In the genomic region with DNA sequence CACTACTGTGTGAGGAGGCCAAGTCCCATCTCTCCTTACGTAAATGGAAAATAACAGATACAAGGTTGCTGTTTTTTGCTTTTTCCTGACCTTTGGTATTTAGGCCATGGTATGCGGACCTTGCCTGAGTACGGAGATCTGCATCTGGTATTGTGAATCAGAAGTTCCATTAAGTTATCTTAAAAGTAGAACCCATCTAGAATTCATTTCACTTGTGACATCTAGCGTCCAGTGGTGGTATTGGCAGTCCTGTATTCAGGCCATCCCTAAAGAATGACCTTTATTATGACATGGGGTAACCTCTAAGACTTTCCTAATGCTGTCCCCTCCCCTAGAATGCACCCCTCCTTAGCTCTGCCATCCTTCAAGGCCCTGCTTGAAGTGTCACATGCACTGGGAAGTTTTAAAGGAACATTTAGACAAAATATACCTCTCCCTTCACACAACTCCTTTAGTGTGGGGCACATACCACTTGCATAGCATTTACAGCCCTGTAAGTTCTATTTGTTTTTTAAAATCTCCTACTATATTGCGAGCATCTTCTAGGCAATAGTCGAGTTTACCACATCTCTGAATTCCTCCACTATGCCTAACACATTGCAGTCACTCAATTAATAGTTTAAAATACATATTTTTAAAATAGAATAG, we compare ENCODE assay signal across 8 cellular contexts. TPM values are rescaled to one million over a fixed set of nuclear protein-coding genes. Genes with fewer than 3 reads are reported as not detected.
DNase-seq lines count a peak whose midpoint lies in the region; ATAC-seq and TF ChIP-seq lines count a peak whose summit lies in the region.

No MANE protein-coding gene starts in this region.

- no peak overlapping the region for H3K27ac ChIP-seq in Karpas-422 (ENCODE audit: low read length)

- in situ Hi-C loops in astrocyte of the spinal cord (cut with HindIII; ENCODE audit: low sequenced_read_pairs), result no loop called here

- DNase-seq in EH (ENCODE audit: low read depth) (peak; percentile 73), Karpas-422 (peak; percentile 86), T-helper 22 cell (ENCODE audit: low read depth) (peak; percentile 3), astrocyte of the spinal cord (ENCODE audit: low read depth, low spot score) (peak; percentile 64), immature natural killer cell (peak; percentile 35 to 53 (median 48)), cortex of kidney (lab: John Stamatoyannopoulos, UW) (no peak)
- DNase-seq in stimulated activated CD4-positive, alpha-beta T cell treated with anti-CD3 and anti-CD28 coated beads, Interleukin-1b, Interleukin-23, amount 100 ng/mL, for 24 hours (ENCODE audit: low read depth in 4 of 4, low spot score in 1 of 4), result peak; percentile 27 to 57 (median 32)

- no peak overlapping the region for H3K9ac ChIP-seq in Karpas-422 (ENCODE audit: low read length)

- no peaks in the 10 kb centered on the region for H3K27me3 ChIP-seq in Karpas-422 (ENCODE audit: low read length)

- no peak overlapping the region for H3K4me3 ChIP-seq in Karpas-422 (ENCODE audit: low read length)
- no peak overlapping the region for H3K4me3 ChIP-seq in astrocyte of the spinal cord (ENCODE audit: low read depth, low read length)

- no peaks in the 10 kb centered on the region for H3K9me3 ChIP-seq in Karpas-422 (ENCODE audit: low read length)

- no peaks in the 10 kb centered on the region for H3K36me3 ChIP-seq in Karpas-422 (ENCODE audit: insufficient read depth, low read length)

- no peaks in the 10 kb centered on the region for H3K9me3 Mint-ChIP-seq in immature natural killer cell

- no peak overlapping the region for H2AFZ ChIP-seq in Karpas-422 (ENCODE audit: low read length)

- H3K27me3 Mint-ChIP-seq in immature natural killer cell (ENCODE audit: low read depth in 3 of 3), result peaks cover 6 to 18% (median 7%) of the 10 kb centered on the region in 3 donors

- no peak overlapping the region for H3K4me2 ChIP-seq in Karpas-422 (ENCODE audit: low read depth, low read length, poor library complexity, severe bottlenecking)

- peaks cover 32% of the 10 kb centered on the region for H3K79me2 ChIP-seq in Karpas-422 (ENCODE audit: low read length)

- H3K4me1 ChIP-seq in Karpas-422 (ENCODE audit: low read length), result peaks cover 25% of the 10 kb centered on the region

- ATAC-seq in GM21576 (IDR thresholded peaks at IDR 0.05; ENCODE audit: unreplicated experiment), result peak; percentile 37

- H3K27ac Mint-ChIP-seq in immature natural killer cell, result peak overlapping the region in 1 of 6 donors; percentile 49

- H4K20me1 ChIP-seq in Karpas-422 (ENCODE audit: insufficient read depth, low read depth, low read length), result no peaks in the 10 kb centered on the region

- H3K9me2 ChIP-seq in Karpas-422 (replicated peaks; ENCODE audit: insufficient read depth, low read length), result no peaks in the 10 kb centered on the region

- H3K4me1 Mint-ChIP-seq in immature natural killer cell, result peaks cover 25 to 41% of the 10 kb centered on the region in 2 donors

- peak overlapping the region in 2 of 5 donors; percentile 28 to 44 for H3K4me3 Mint-ChIP-seq in immature natural killer cell

- peak; percentile 82 for TF ChIP-seq CTCF in astrocyte of the spinal cord (IDR thresholded peaks at IDR 0.05; ENCODE audit: low read depth, low read length)

- no peaks in the 10 kb centered on the region for H3K36me3 Mint-ChIP-seq in immature natural killer cell

RNA-seq across cellular contexts. Expression of a gene that starts 1.9 kb away (rescaled TPM):
- 20.9 and 28.3 TPM in 2 replicates for total RNA-seq in Karpas-422 (2014; rRNA removed; shearing (Covaris generic); ENCODE audit: low replicate concordance)
- 10 to 100 TPM in 1 of 3 donors, 1 to 10 TPM in 1, not detected in 1; 5.6 to 15.1 TPM for polyA plus RNA-seq in immature natural killer cell

RNA-seq across cellular contexts. Expression of a gene that starts 55.4 kb away (rescaled TPM):
- total RNA-seq in Karpas-422 (2014; rRNA removed; shearing (Covaris generic); ENCODE audit: low replicate concordance), result 199 and 255 TPM in 2 replicates
- 100 to 1,000 TPM in 1 of 3 donors, 10 to 100 TPM in 2; 42.4 to 121 (median 48.9) TPM for polyA plus RNA-seq in immature natural killer cell
